In genomic region chr4:153465922-153466636, GRCh38 we compare ENCODE assay signal across 8 cellular contexts. TPM values are rescaled to one million over a fixed set of nuclear protein-coding genes. Genes with fewer than 3 reads are reported as not detected.
A peak's percentile ranks its signal among the peaks of the same experiment; 100 is the strongest.
DNase-seq lines count a peak whose midpoint lies in the region; ATAC-seq, FAIRE-seq and TF ChIP-seq lines count a peak whose summit lies in the region.

A gene with protein sequence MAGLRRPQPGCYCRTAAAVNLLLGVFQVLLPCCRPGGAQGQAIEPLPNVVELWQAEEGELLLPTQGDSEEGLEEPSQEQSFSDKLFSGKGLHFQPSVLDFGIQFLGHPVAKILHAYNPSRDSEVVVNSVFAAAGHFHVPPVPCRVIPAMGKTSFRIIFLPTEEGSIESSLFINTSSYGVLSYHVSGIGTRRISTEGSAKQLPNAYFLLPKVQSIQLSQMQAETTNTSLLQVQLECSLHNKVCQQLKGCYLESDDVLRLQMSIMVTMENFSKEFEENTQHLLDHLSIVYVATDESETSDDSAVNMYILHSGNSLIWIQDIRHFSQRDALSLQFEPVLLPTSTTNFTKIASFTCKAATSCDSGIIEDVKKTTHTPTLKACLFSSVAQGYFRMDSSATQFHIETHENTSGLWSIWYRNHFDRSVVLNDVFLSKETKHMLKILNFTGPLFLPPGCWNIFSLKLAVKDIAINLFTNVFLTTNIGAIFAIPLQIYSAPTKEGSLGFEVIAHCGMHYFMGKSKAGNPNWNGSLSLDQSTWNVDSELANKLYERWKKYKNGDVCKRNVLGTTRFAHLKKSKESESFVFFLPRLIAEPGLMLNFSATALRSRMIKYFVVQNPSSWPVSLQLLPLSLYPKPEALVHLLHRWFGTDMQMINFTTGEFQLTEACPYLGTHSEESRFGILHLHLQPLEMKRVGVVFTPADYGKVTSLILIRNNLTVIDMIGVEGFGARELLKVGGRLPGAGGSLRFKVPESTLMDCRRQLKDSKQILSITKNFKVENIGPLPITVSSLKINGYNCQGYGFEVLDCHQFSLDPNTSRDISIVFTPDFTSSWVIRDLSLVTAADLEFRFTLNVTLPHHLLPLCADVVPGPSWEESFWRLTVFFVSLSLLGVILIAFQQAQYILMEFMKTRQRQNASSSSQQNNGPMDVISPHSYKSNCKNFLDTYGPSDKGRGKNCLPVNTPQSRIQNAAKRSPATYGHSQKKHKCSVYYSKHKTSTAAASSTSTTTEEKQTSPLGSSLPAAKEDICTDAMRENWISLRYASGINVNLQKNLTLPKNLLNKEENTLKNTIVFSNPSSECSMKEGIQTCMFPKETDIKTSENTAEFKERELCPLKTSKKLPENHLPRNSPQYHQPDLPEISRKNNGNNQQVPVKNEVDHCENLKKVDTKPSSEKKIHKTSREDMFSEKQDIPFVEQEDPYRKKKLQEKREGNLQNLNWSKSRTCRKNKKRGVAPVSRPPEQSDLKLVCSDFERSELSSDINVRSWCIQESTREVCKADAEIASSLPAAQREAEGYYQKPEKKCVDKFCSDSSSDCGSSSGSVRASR (N-terminal part only) (plus strand): TSS chr4:153466360. CDS start chr4:153466398, 38 bp downstream.

- peak in 1 of 2 donors; percentile 17 for TF ChIP-seq CTCF in endothelial cell of umbilical vein (IDR thresholded peaks at IDR 0.05; ENCODE audit: extremely low read depth in 1 of 2, insufficient read depth in 1 of 2, low read depth in 1 of 2, low read length in 2 of 2)

- POLR2A ChIA-PET in endothelial cell of umbilical vein (lab: Charles Lee), result interaction anchor here (0.5 to 1.7 kb wide), 6 partner anchors 19 to 120 kb away, joined by 3 to 6 read pairs (median 4); no protein-coding TSS in a partner anchor

- peak within 1 kb of the TSS; percentile 65 for H3K27ac Mint-ChIP-seq in stimulated activated effector memory CD8-positive, alpha-beta T cell treated with anti-CD3 and anti-CD28 coated beads, Interleukin-12 subunit alpha, Interleukin-12 subunit beta, amount 100 ng/mL, for 72 hours

- H3K27ac ChIP-seq in BLaER1 (peak within 1 kb of the TSS; percentile 98), endothelial cell of umbilical vein (ENCODE audit: insufficient read depth, low read depth, low read length) (peak within 1 kb of the TSS; percentile 40)

- TF ChIP-seq POLR2A in endothelial cell of umbilical vein (IDR thresholded peaks at IDR 0.05; ENCODE audit: low read depth, low read length), result no peak

- FAIRE-seq in endothelial cell of umbilical vein (lab: Jason Lieb, UNC), result no peak

- peaks cover 46% of the 10 kb centered on the region for H4K20me1 ChIP-seq in BLaER1
- H4K20me1 ChIP-seq in endothelial cell of umbilical vein (replicated peaks; ENCODE audit: control insufficient read depth, extremely low read depth, insufficient read depth, low read length), result no peaks in the 10 kb centered on the region

- dilution Hi-C loops in endothelial cell of umbilical vein (cut with MboI; ENCODE audit: extremely low pct_ligation_motif_present, low sequenced_read_pairs), result no loop called here

- H3K27me3 ChIP-seq in BLaER1 (no peaks in the 10 kb centered on the region), endothelial cell of umbilical vein (ENCODE audit: control insufficient read depth in 2 of 2, insufficient read depth in 2 of 2, low read length in 2 of 2) (no peaks in the 10 kb centered on the region)

- H3K36me3 ChIP-seq in BLaER1 (peaks cover 27% of the 10 kb centered on the region), endothelial cell of umbilical vein (ENCODE audit: control insufficient read depth in 2 of 2, extremely low read depth in 1 of 2, insufficient read depth in 2 of 2, low read length in 2 of 2) (no peaks in the 10 kb centered on the region)

- peak within 1 kb of the TSS; percentile 100 for H3K4me2 ChIP-seq in BLaER1
- H3K4me2 ChIP-seq in endothelial cell of umbilical vein (ENCODE audit: insufficient read depth, low read length), result peak within 1 kb of the TSS; percentile 62

- ATAC-seq in GM19328 (IDR thresholded peaks at IDR 0.05; ENCODE audit: unreplicated experiment), result peak; percentile 45
- ATAC-seq in HG03460 (IDR thresholded peaks at IDR 0.05; ENCODE audit: unreplicated experiment), result peak; percentile 40
- ATAC-seq in stimulated activated effector memory CD8-positive, alpha-beta T cell treated with anti-CD3 and anti-CD28 coated beads, Interleukin-12 subunit alpha, Interleukin-12 subunit beta, amount 100 ng/mL, for 72 hours, result peak; percentile 86

- peak within 1 kb of the TSS; percentile 98 for H3K9ac ChIP-seq in BLaER1
- H3K9ac ChIP-seq in endothelial cell of umbilical vein (replicated peaks; ENCODE audit: extremely low read depth, insufficient read depth, low read length), result peak within 1 kb of the TSS; percentile 80

- no peaks in the 10 kb centered on the region for H3K9me3 ChIP-seq in BLaER1
- no peaks in the 10 kb centered on the region for H3K9me3 ChIP-seq in endothelial cell of umbilical vein (replicated peaks; ENCODE audit: control insufficient read depth, insufficient read depth, low read length)

- BruUV-seq in endothelial cell of umbilical vein (replicated peaks; lab: Mats Ljungman, UMichigan), result no TSS peak

- H3K36me3 Mint-ChIP-seq in stimulated activated effector memory CD8-positive, alpha-beta T cell treated with anti-CD3 and anti-CD28 coated beads, Interleukin-12 subunit alpha, Interleukin-12 subunit beta, amount 100 ng/mL, for 72 hours, result peaks cover 34% of the 10 kb centered on the region

- H3K9me3 Mint-ChIP-seq in stimulated activated effector memory CD8-positive, alpha-beta T cell treated with anti-CD3 and anti-CD28 coated beads, Interleukin-12 subunit alpha, Interleukin-12 subunit beta, amount 100 ng/mL, for 72 hours, result no peaks in the 10 kb centered on the region

- H3K4me3 ChIP-seq in BLaER1 (peak within 1 kb of the TSS; percentile 99), endothelial cell of umbilical vein (replicated peaks in 1 of 3; ENCODE audit: insufficient read depth in 1 of 3, low read depth in 1 of 3, low read length in 3 of 3) (peak within 1 kb of the TSS; percentile 83 to 93 (median 92))

- intact Hi-C loops in endothelial cell of umbilical vein (cut with micrococcal nuclease), result loop anchor here (1.0 to 5.0 kb wide), 6 partner anchors 23 to 314 kb away; partner anchors contain the start of gene MND1

- peak within 1 kb of the TSS; percentile 98 for H2AFZ ChIP-seq in endothelial cell of umbilical vein (ENCODE audit: low read depth, low read length)

- CTCF ChIA-PET in endothelial cell of umbilical vein (lab: Charles Lee), result interaction anchor here (0.5 to 4.5 kb wide), 17 partner anchors 9 to 228 kb away, joined by 3 to 37 read pairs (median 5); no protein-coding TSS in a partner anchor

- H3K4me1 Mint-ChIP-seq in stimulated activated effector memory CD8-positive, alpha-beta T cell treated with anti-CD3 and anti-CD28 coated beads, Interleukin-12 subunit alpha, Interleukin-12 subunit beta, amount 100 ng/mL, for 72 hours, result peaks cover 49% of the 10 kb centered on the region

- DNase-seq in NOMO-1 treated with DMSO at 0.1 percent for 48 hours (lab: John Stamatoyannopoulos, UW; ENCODE audit: unreplicated experiment) (peak; percentile 66), endothelial cell of umbilical vein (ENCODE audit: low read depth, low spot score) (peak; percentile 68), midbrain (lab: John Stamatoyannopoulos, UW) (peak; percentile 73)
- peak in 2 of 3 experiments; percentile 43 to 46 for DNase-seq in activated CD8-positive, alpha-beta memory T cell treated with anti-CD3 and anti-CD28 coated beads for 48 hours (ENCODE audit: low read depth in 2 of 3, low spot score in 2 of 3)
- peak; percentile 46 to 83 for DNase-seq in stimulated activated effector memory CD8-positive, alpha-beta T cell treated with anti-CD3 and anti-CD28 coated beads, Interleukin-12 subunit alpha, Interleukin-12 subunit beta, amount 100 ng/mL, for 72 hours (ENCODE audit: low spot score in 2 of 2)

- peaks cover 14% of the 10 kb centered on the region for H3K79me2 ChIP-seq in endothelial cell of umbilical vein (ENCODE audit: control insufficient read depth, insufficient read depth, low read length)

- H3K4me3 Mint-ChIP-seq in stimulated activated effector memory CD8-positive, alpha-beta T cell treated with anti-CD3 and anti-CD28 coated beads, Interleukin-12 subunit alpha, Interleukin-12 subunit beta, amount 100 ng/mL, for 72 hours, result peak within 1 kb of the TSS; percentile 88

- H3K4me1 ChIP-seq in BLaER1 (peaks cover 44% of the 10 kb centered on the region), endothelial cell of umbilical vein (ENCODE audit: control insufficient read depth, extremely low read depth, insufficient read depth, low read length) (peaks cover 23% of the 10 kb centered on the region)

- no peaks in the 10 kb centered on the region for H3K9me1 ChIP-seq in endothelial cell of umbilical vein (replicated peaks; ENCODE audit: control insufficient read depth, extremely low read depth, insufficient read depth, low read length)

TF ChIP-seq in endothelial cell of umbilical vein, 7 proteins besides CTCF, POLR2A, EP300 and RAD21:
- peak; percentile 82 for TF ChIP-seq POLR2AphosphoS5 (IDR thresholded peaks at IDR 0.05; ENCODE audit: insufficient read depth, low read depth, low read length)
- TF ChIP-seq, protein P1, sequence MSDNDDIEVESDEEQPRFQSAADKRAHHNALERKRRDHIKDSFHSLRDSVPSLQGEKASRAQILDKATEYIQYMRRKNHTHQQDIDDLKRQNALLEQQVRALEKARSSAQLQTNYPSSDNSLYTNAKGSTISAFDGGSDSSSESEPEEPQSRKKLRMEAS (IDR thresholded peaks at IDR 0.05; ENCODE audit: insufficient read depth, insufficient read length), result no peak

RNA-seq across cellular contexts. Expression of the gene that starts here (rescaled TPM):
- 19.1 and 21.2 TPM in 2 replicates for total RNA-seq in endothelial cell of umbilical vein
- 7.2 and 7.7 TPM in 2 replicates for polyA plus RNA-seq in endothelial cell of umbilical vein
- 6.5 and 7.5 TPM in 2 replicates for polyA plus RNA-seq in endothelial cell of umbilical vein (2011; cell fraction: cytosol; rRNA removed)
- 24.8 and 29.1 TPM in 2 replicates for polyA plus RNA-seq in endothelial cell of umbilical vein (2011; cell fraction: nucleus; rRNA removed)
- 9.8 and 13.2 TPM in 2 replicates for polyA plus RNA-seq in endothelial cell of umbilical vein (2012)
- 22.1 and 25.4 TPM in 2 replicates for polyA minus RNA-seq in endothelial cell of umbilical vein
- 3.1 TPM for polyA minus RNA-seq in endothelial cell of umbilical vein (2011; cell fraction: cytosol; rRNA and poly(A)+ RNA removed)
- 32.0 and 62.3 TPM in 2 replicates for polyA minus RNA-seq in endothelial cell of umbilical vein (2011; cell fraction: nucleus; rRNA and poly(A)+ RNA removed)

Comparison
In these comparisons a context has a peak if more than half of its experiments do, and no peak if none do; other contexts are left out.
1. Peak in every context shown above with its lines: DNase-seq, ATAC-seq, H3K4me3 ChIP-seq and H3K27ac ChIP-seq.